In genomic region chr1:221851341-221851740, GRCh38 we compare ENCODE assay signal across 20 cellular contexts.
A peak's percentile ranks its signal among the peaks of the same experiment; 100 is the strongest.
DNase-seq lines count a peak whose midpoint lies in the region; ATAC-seq, FAIRE-seq and TF ChIP-seq lines count a peak whose summit lies in the region.
"Had no signal": no experiment of that assay in that cellular context is flagged by ENCODE, and none has a peak within 500 bp of the region (broad histone marks: within the 10 kb centered on the region; RNA-seq: fewer than 3 reads in every experiment).

No MANE protein-coding gene starts in this region.

- H3K18ac ChIP-seq in IMR-90 (ENCODE audit: low read depth, low read length), result peak overlapping the region; percentile 73

- H2BK15ac ChIP-seq in IMR-90 (ENCODE audit: low read depth, low read length), result peak overlapping the region; percentile 83; the same call in 2 of the 3 replicates

- H3K9me3 ChIP-seq in BLaER1, result no peaks in the 10 kb centered on the region
- H3K9me3 ChIP-seq in IMR-90 (ENCODE audit: control insufficient read depth, insufficient read depth, low read length), result no peaks in the 10 kb centered on the region
- H3K9me3 ChIP-seq in kidney (ENCODE audit: control insufficient read depth in 1 of 2, low read length in 2 of 2), result no peaks in the 10 kb centered on the region
- H3K9me3 ChIP-seq: A549, SJSA1 had no signal

- H3K4me2 ChIP-seq in BLaER1 (no peak overlapping the region), IMR-90 (ENCODE audit: low read depth, low read length) (peak overlapping the region; percentile 53; the same call in 1 of the 2 replicates)
- H3K4me2 ChIP-seq: A549 had no signal

- peaks cover 14% of the 10 kb centered on the region for H3K4me1 Mint-ChIP-seq in osteocyte (ENCODE audit: unreplicated experiment)

- no peaks in the 10 kb centered on the region for H3K27me3 ChIP-seq in BLaER1
- H3K27me3 ChIP-seq in IMR-90 (ENCODE audit: control insufficient read depth, insufficient read depth, low read length), result no peaks in the 10 kb centered on the region
- H3K27me3 ChIP-seq: SJSA1 had no signal

- peak overlapping the region; percentile 36 to 59; a peak in 2 of 4 replicates for H4K8ac ChIP-seq in IMR-90 (ENCODE audit: low read depth in 2 of 2, low read length in 2 of 2)

- H3K27ac ChIP-seq in BLaER1, result 0 out of 2 replicates have a peak overlapping the region, but pooled peaks have one; percentile 16
- H3K27ac ChIP-seq in IMR-90 (ENCODE audit: insufficient read depth, low read length), result no peak overlapping the region
- no peak overlapping the region for H3K27ac ChIP-seq in kidney (ENCODE audit: low read depth in 2 of 2, low read length in 2 of 2)
- H3K27ac ChIP-seq: A549, GM23248, SJSA1 had no signal

- peak; percentile 44 for ATAC-seq in IMR-90 (ENCODE audit: low read depth)
- ATAC-seq: A549, HepG2, K562 had no signal

- no peaks in the 10 kb centered on the region for H3K9me3 Mint-ChIP-seq in osteocyte (ENCODE audit: unreplicated experiment)

- no TSS peak for BruUV-seq in IMR-90 (replicated peaks; lab: Mats Ljungman, UMichigan)

- H3K4me3 ChIP-seq in BLaER1 (no peak overlapping the region), IMR-90 (ENCODE audit: insufficient read depth, low read depth, low read length) (no peak overlapping the region), kidney (ENCODE audit: low read length in 2 of 2) (no peak overlapping the region)
- H3K4me3 ChIP-seq: A549, GM23248, K562, SJSA1 had no signal

- no peak overlapping the region for H3K4me3 Mint-ChIP-seq in osteocyte (ENCODE audit: unreplicated experiment)

- H4K5ac ChIP-seq in IMR-90 (ENCODE audit: low read depth, low read length), result peak overlapping the region; percentile 75

- peak overlapping the region; percentile 64 for H2BK5ac ChIP-seq in IMR-90 (ENCODE audit: low read depth, low read length, poor library complexity, severe bottlenecking)

- no peaks in the 10 kb centered on the region for H3K79me1 ChIP-seq in IMR-90 (ENCODE audit: low read depth in 1 of 2, low read length in 2 of 2)

- in situ Hi-C loops in IMR-90 (cut with MboI; ENCODE audit: low sequenced_read_pairs), result no loop called here

- peak overlapping the region; percentile 17 for H3K27ac Mint-ChIP-seq in osteocyte (ENCODE audit: unreplicated experiment)

- H3K9ac ChIP-seq in BLaER1 (no peak overlapping the region), IMR-90 (ENCODE audit: low read depth, low read length) (no peak overlapping the region), kidney (ENCODE audit: low read length in 2 of 2) (no peak overlapping the region)
- H3K9ac ChIP-seq: GM23248 had no signal

- H2AFZ ChIP-seq in IMR-90 (replicated peaks; ENCODE audit: low read length, poor library complexity), result peak overlapping the region; percentile 73
- H2AFZ ChIP-seq: GM23248 had no signal

- dilution Hi-C loops in IMR-90 (cut with HindIII; ENCODE audit: low sequenced_read_pairs, unreplicated experiment), result no loop called here

- H3K4me1 ChIP-seq in BLaER1 (peaks cover 10% of the 10 kb centered on the region), IMR-90 (ENCODE audit: control insufficient read depth, insufficient read depth, low read length) (peaks cover 10% of the 10 kb centered on the region), kidney (ENCODE audit: control insufficient read depth in 1 of 2, insufficient read depth in 1 of 2, low read depth in 1 of 2, low read length in 2 of 2) (no peaks in the 10 kb centered on the region)

- intact Hi-C loops in IMR-90 (cut with micrococcal nuclease) (no loop called here), kidney (cut with DNase I) (no loop called here)

- H3K14ac ChIP-seq in IMR-90 (replicated peaks; ENCODE audit: low read depth, low read length), result peak overlapping the region; percentile 73

- H2BK20ac ChIP-seq in IMR-90 (ENCODE audit: low read depth, low read length), result peak overlapping the region; percentile 84

- H3K4ac ChIP-seq in IMR-90 (ENCODE audit: low read depth, low read length), result peak overlapping the region; percentile 77; the same call in 1 of the 2 replicates

- no peaks in the 10 kb centered on the region for H3K27me3 Mint-ChIP-seq in osteocyte (ENCODE audit: unreplicated experiment)

- peak overlapping the region; percentile 90 for H2BK120ac ChIP-seq in IMR-90 (ENCODE audit: low read depth, low read length)

- FAIRE-seq in kidney (lab: Jason Lieb, UNC), result no peak
- FAIRE-seq: A549, GM18507, HepG2, K562 had no signal

- POLR2A ChIA-PET in IMR-90 (lab: Charles Lee; ENCODE audit: unreplicated experiment), result interaction anchor here (0.6 kb wide), 1 partner anchor 12 kb away, joined by 3 read pairs; no protein-coding TSS in a partner anchor

- TF ChIP-seq CTCF in IMR-90 (conservative IDR thresholded peaks at IDR 0.05; ENCODE audit: low read depth, low read length) (no peak), osteocyte (IDR thresholded peaks at IDR 0.05) (no peak), kidney (IDR thresholded peaks at IDR 0.05; ENCODE audit: borderline replicate concordance, extremely low read depth, insufficient read depth) (no peak)

- DNase-seq in IMR-90 (peak; percentile 41), dedifferentiated amniotic fluid mesenchymal stem cell (ENCODE audit: extremely low spot score) (peak; percentile 38), osteocyte (ENCODE audit: extremely low spot score, unreplicated experiment) (no peak), midbrain (lab: John Stamatoyannopoulos, UW) (no peak), NCI-H187 treated with DMSO at 0.1 percent for 48 hours (lab: John Stamatoyannopoulos, UW) (no peak), Kasumi-1 (lab: John Stamatoyannopoulos, UW) (no peak), kidney (no peak)
- DNase-seq: GM23248, H7, MM.1S, NCI-H226, NCI-H510A, Right ventricle myocardium superior, RPMI8226 had no signal

- H3K9me1 ChIP-seq in IMR-90 (ENCODE audit: insufficient read depth, low read length), result peaks cover 4% of the 10 kb centered on the region

- peak overlapping the region; percentile 81 for H4K91ac ChIP-seq in IMR-90 (ENCODE audit: insufficient read depth, low read depth, low read length)

- H2AK5ac ChIP-seq in IMR-90 (ENCODE audit: low read depth, low read length), result peak overlapping the region; percentile 89; the same call in 1 of the 2 replicates

- CTCF ChIA-PET in IMR-90 (lab: Yijun Ruan, JAX), result interaction anchor here (1.0 kb wide), 1 partner anchor 373 kb away, joined by 3 read pairs; no protein-coding TSS in a partner anchor

- H3K56ac ChIP-seq in IMR-90 (ENCODE audit: extremely low read depth, insufficient read depth, low read length), result no peak overlapping the region

- no peak for TF ChIP-seq POLR2A in IMR-90 (IDR thresholded peaks at IDR 0.05; ENCODE audit: low read depth, low read length)

- H3K36me3 Mint-ChIP-seq in osteocyte (ENCODE audit: unreplicated experiment), result no peaks in the 10 kb centered on the region

- H3K36me3 ChIP-seq in BLaER1 (no peaks in the 10 kb centered on the region), IMR-90 (ENCODE audit: control insufficient read depth, insufficient read depth, low read length) (no peaks in the 10 kb centered on the region), kidney (ENCODE audit: control insufficient read depth in 1 of 2, insufficient read depth in 2 of 2, low read length in 2 of 2) (no peaks in the 10 kb centered on the region)
- H3K36me3 ChIP-seq: SJSA1 had no signal

- H3K23ac ChIP-seq in IMR-90 (ENCODE audit: low read depth, low read length), result no peak overlapping the region

- H2AK9ac ChIP-seq in IMR-90 (replicated peaks; ENCODE audit: low read depth, low read length, poor library complexity), result peak overlapping the region; percentile 32

- H4K20me1 ChIP-seq in BLaER1 (no peaks in the 10 kb centered on the region), IMR-90 (ENCODE audit: insufficient read depth, low read length) (no peaks in the 10 kb centered on the region)

- TF ChIP-seq RAD21 in IMR-90 (IDR thresholded peaks at IDR 0.05; ENCODE audit: low read length), result no peak

TF ChIP-seq in IMR-90, 13 proteins besides CTCF, POLR2A, EP300 and RAD21:
- TF ChIP-seq FOS (IDR thresholded peaks at IDR 0.05; ENCODE audit: low read depth, low read length), result no peak
- no peak for TF ChIP-seq MAZ (IDR thresholded peaks at IDR 0.05; ENCODE audit: borderline replicate concordance, low read depth, low read length)
- TF ChIP-seq MXI1 (IDR thresholded peaks at IDR 0.05; ENCODE audit: borderline replicate concordance, low read depth, low read length), result no peak
- no peak for TF ChIP-seq RFX5 (IDR thresholded peaks at IDR 0.05; ENCODE audit: low read depth, low read length)
- TF ChIP-seq MAFK (IDR thresholded peaks at IDR 0.05; ENCODE audit: low read depth, low read length), result no peak
- TF ChIP-seq USF2 (IDR thresholded peaks at IDR 0.05; ENCODE audit: low read depth, low read length), result no peak
- no peak for TF ChIP-seq BHLHE40 (IDR thresholded peaks at IDR 0.05; ENCODE audit: low read depth, low read length)
- TF ChIP-seq RCOR1 (IDR thresholded peaks at IDR 0.05; ENCODE audit: insufficient replicate concordance, low read length), result no peak
- TF ChIP-seq CEBPB (IDR thresholded peaks at IDR 0.05; ENCODE audit: low read depth, low read length), result no peak
- TF ChIP-seq CHD1 (IDR thresholded peaks at IDR 0.05; ENCODE audit: low read depth, low read length), result no peak
- no peak for TF ChIP-seq NFE2L2 (IDR thresholded peaks at IDR 0.05; ENCODE audit: low read depth, low read length)
- no peak for TF ChIP-seq ELK1 (IDR thresholded peaks at IDR 0.05; ENCODE audit: borderline replicate concordance, low read depth, low read length)
- TF ChIP-seq SMC3 (IDR thresholded peaks at IDR 0.05; ENCODE audit: low read depth, low read length), result no peak

Comparison
In these comparisons a context has a peak if more than half of its experiments do, and no peak if none do; other contexts are left out.
1. DNase-seq: peak in IMR-90 (single experiment) and dedifferentiated amniotic fluid mesenchymal stem cell (single experiment); none in osteocyte (single experiment), midbrain (single experiment), NCI-H187 treated with DMSO at 0.1 percent for 48 hours (single experiment), Kasumi-1 (0 of 2) and kidney (single experiment).